In the genomic region with DNA sequence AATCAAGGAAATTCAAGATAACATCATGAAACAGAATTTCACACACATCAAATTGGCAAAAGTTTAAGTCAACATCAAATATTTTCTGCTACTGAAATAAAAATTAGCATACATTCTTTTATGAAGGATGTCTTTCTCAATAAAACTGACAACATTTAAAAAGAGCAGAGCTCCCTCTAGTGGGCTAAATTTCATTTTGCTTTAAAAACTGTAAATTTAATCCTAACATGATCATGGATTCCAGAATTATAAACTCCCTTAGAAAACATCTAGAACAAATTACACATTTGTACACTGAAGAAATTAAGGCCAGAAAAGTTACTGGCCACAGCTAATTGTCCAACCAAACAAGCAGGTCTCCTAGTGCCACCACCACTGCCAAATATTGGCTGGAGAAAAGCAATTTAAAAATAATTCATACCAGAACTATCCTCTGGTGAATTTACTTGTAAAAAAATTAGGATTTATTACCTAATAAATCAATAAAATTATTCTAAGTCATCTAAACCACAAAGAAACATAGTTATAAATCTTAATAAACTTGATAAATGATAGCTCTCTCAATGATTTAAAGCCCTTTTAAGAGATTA, we compare ENCODE assay signal across 9 cellular contexts. TPM values are rescaled to one million over a fixed set of nuclear protein-coding genes. Genes with fewer than 3 reads are reported as not detected.
A peak's percentile ranks its signal among the peaks of the same experiment; 100 is the strongest.
DNase-seq lines count a peak whose midpoint lies in the region; ATAC-seq, FAIRE-seq and TF ChIP-seq lines count a peak whose summit lies in the region.
"Had no signal": no experiment of that assay in that cellular context is flagged by ENCODE, and none has a peak within 500 bp of the region (broad histone marks: within the 10 kb centered on the region; RNA-seq: fewer than 3 reads in every experiment).

No MANE protein-coding gene starts in this region.

- RAD21 ChIA-PET in GM12878 (lab: Charles Lee; ENCODE audit: unreplicated experiment), result interaction anchor here (1.0 to 2.0 kb wide), 4 partner anchors 271 to 858 kb away, joined by 3 to 14 read pairs (median 4); no protein-coding TSS in a partner anchor

- H3K79me2 ChIP-seq in DND-41 (ENCODE audit: insufficient read depth, low read length) (peaks cover 55% of the 10 kb centered on the region), GM12878 (ENCODE audit: control insufficient read depth, insufficient read depth, low read length) (no peaks in the 10 kb centered on the region; the same call in 1 of the 2 replicates)

- SMC1A ChIA-PET in GM12878 (lab: Charles Lee; ENCODE audit: uncharacterized antibody, unreplicated experiment), result interaction anchor here (0.6 to 1.9 kb wide), 19 partner anchors 10 to 861 kb away, joined by 3 to 8 read pairs (median 3); partner anchors contain the start of gene DEPDC1B

- CTCF ChIA-PET in GM12878 (lab: Yijun Ruan, JAX), result interaction anchor here (0.5 to 3.7 kb wide), 36 partner anchors 10 to 1455 kb away, joined by 3 to 38 read pairs (median 5); no protein-coding TSS in a partner anchor

- POLR2A ChIA-PET in GM12878 (lab: Charles Lee), result no interaction called here

- peaks cover 29% of the 10 kb centered on the region for H4K20me1 ChIP-seq in DND-41 (ENCODE audit: insufficient read depth, low read length)
- H4K20me1 ChIP-seq in GM12878 (ENCODE audit: control insufficient read depth, insufficient read depth), result no peaks in the 10 kb centered on the region

- no peak for TF ChIP-seq POLR2A in GM12878 (IDR thresholded peaks at IDR 0.05; ENCODE audit: low read depth, low read length)

- peak; percentile 45 for TF ChIP-seq RAD21 in GM12878 (IDR thresholded peaks at IDR 0.05; ENCODE audit: insufficient read depth, low read depth, low read length)

- BruUV-seq in GM12878 (replicated peaks; lab: Mats Ljungman, UMichigan), result no TSS peak

- H3K36me3 ChIP-seq in DND-41 (ENCODE audit: insufficient read depth, low read length) (peaks cover 20% of the 10 kb centered on the region), GM12878 (ENCODE audit: control insufficient read depth in 2 of 2, insufficient read depth in 2 of 2, low read length in 1 of 2) (peaks cover 2 to 8% of the 10 kb centered on the region in 2 experiments; a peak in 3 of 4 replicates), lung (ENCODE audit: control insufficient read depth in 2 of 2, insufficient read depth in 2 of 2, low read length in 2 of 2) (no peaks in the 10 kb centered on the region)

- DNase-seq in DND-41, result no peak
- peak; percentile 44 for DNase-seq in Jurkat, Clone E6-1 (ENCODE audit: low read depth, low spot score)
- DNase-seq in GM12878 (ENCODE audit: low read depth, low spot score), result no peak
- no peak for DNase-seq in lung (ENCODE audit: low spot score)
- no peak for DNase-seq in activated effector memory CD4-positive, alpha-beta T cell treated with Interleukin-2 at 50 U/mL for 16 hours
- no peak for DNase-seq in nucleus accumbens (lab: John Stamatoyannopoulos, UW)

- H2AFZ ChIP-seq in DND-41 (ENCODE audit: low read depth, low read length) (no peak overlapping the region), GM12878 (ENCODE audit: control insufficient read depth, low read depth, low read length) (no peak overlapping the region)

- H3K4me2 ChIP-seq in DND-41 (ENCODE audit: insufficient read depth, low read length) (no peak overlapping the region), GM12878 (ENCODE audit: control insufficient read depth, insufficient read depth) (no peak overlapping the region)

- peak; percentile 75 for FAIRE-seq in GM12878 (lab: Jason Lieb, UNC)

- TF ChIP-seq CTCF in DND-41 (IDR thresholded peaks at IDR 0.05; ENCODE audit: borderline replicate concordance, extremely low read depth, low read length, poor library complexity, severe bottlenecking) (peak; percentile 66), GM12878 (IDR thresholded peaks at IDR 0.05 in 2 of 3, conservative IDR thresholded peaks at IDR 0.05 in 1 of 3; ENCODE audit: control insufficient read depth in 2 of 3, extremely low read depth in 1 of 3, insufficient read depth in 1 of 3, low read depth in 3 of 3, low read length in 3 of 3) (peak; percentile 31 to 56 (median 46); a peak in 4 of 6 replicates), lung (IDR thresholded peaks at IDR 0.05; ENCODE audit: control extremely low read depth, extremely low read depth) (peak; percentile 10)

- in situ Hi-C loops in GM12878 (cut with MboI), result no loop called here

- H3K4me3 ChIP-seq in DND-41 (ENCODE audit: low read depth in 1 of 2, low read length in 2 of 2) (no peak overlapping the region), GM12878 (no peak overlapping the region), lung (no peak overlapping the region)
- H3K4me3 ChIP-seq in Jurkat, Clone E6-1 (ENCODE audit: low read length), result no peak overlapping the region
- H3K4me3 ChIP-seq: SK-N-MC had no signal

- no peak overlapping the region for H3K27ac ChIP-seq in DND-41 (ENCODE audit: low read length)
- H3K27ac ChIP-seq in GM12878 (ENCODE audit: control insufficient read depth, insufficient read depth), result no peak overlapping the region
- no peak overlapping the region for H3K27ac ChIP-seq in lung (ENCODE audit: low read depth in 1 of 2, low read length in 1 of 2)
- H3K27ac ChIP-seq: SK-N-MC had no signal

- intact Hi-C loops in GM12878 (cut with micrococcal nuclease; ENCODE audit: unreplicated experiment), result loop anchor here (1.0 to 2.0 kb wide), 2 partner anchors 374 to 859 kb away; no protein-coding TSS in a partner anchor

- TF ChIP-seq EP300 in GM12878 (IDR thresholded peaks at IDR 0.05; ENCODE audit: borderline replicate concordance in 1 of 2, control insufficient read depth in 1 of 2, low read depth in 2 of 2, low read length in 2 of 2), result no peak

- H3K9ac ChIP-seq in DND-41 (ENCODE audit: low read depth, low read length) (no peak overlapping the region), GM12878 (ENCODE audit: control insufficient read depth, insufficient read depth, low read length) (no peak overlapping the region)

- H3K4me1 ChIP-seq in DND-41 (ENCODE audit: insufficient read depth, low read length) (no peaks in the 10 kb centered on the region), GM12878 (ENCODE audit: control insufficient read depth, insufficient read depth, low read length) (no peaks in the 10 kb centered on the region), lung (ENCODE audit: control insufficient read depth in 2 of 2, insufficient read depth in 2 of 2, low read length in 2 of 2) (no peaks in the 10 kb centered on the region)

- H3K9me3 ChIP-seq in DND-41 (ENCODE audit: insufficient read depth, low read length, severe bottlenecking) (no peaks in the 10 kb centered on the region), GM12878 (replicated peaks; ENCODE audit: control insufficient read depth, insufficient read depth, low read length) (no peaks in the 10 kb centered on the region), lung (ENCODE audit: control insufficient read depth in 2 of 2, insufficient read depth in 1 of 2, low read length in 1 of 2) (no peaks in the 10 kb centered on the region)

- H3K27me3 ChIP-seq in DND-41 (ENCODE audit: insufficient read depth, low read length, poor library complexity) (no peaks in the 10 kb centered on the region), GM12878 (replicated peaks in 1 of 2; ENCODE audit: control insufficient read depth in 2 of 2, insufficient read depth in 2 of 2, low read length in 1 of 2) (no peaks in the 10 kb centered on the region), lung (ENCODE audit: control insufficient read depth, insufficient read depth) (no peaks in the 10 kb centered on the region)

- no peak for ATAC-seq in DND-41 (ENCODE audit: insufficient read depth, low read depth)
- no peak; the same call in 2 of the 3 replicates for ATAC-seq in GM12878
- no peak for ATAC-seq in lung (ENCODE audit: insufficient read depth, low FRiP score)
- ATAC-seq in GM19035 (IDR thresholded peaks at IDR 0.05; ENCODE audit: unreplicated experiment), result no peak
- ATAC-seq: naive thymus-derived CD8-positive, alpha-beta T cell had no signal

TF ChIP-seq in GM12878, 131 proteins besides CTCF, POLR2A, EP300 and RAD21:
- TF ChIP-seq SMC3 (IDR thresholded peaks at IDR 0.05; ENCODE audit: borderline replicate concordance, low read length), result peak; percentile 20; the same call in 1 of the 2 replicates
- TF ChIP-seq, protein P1, sequence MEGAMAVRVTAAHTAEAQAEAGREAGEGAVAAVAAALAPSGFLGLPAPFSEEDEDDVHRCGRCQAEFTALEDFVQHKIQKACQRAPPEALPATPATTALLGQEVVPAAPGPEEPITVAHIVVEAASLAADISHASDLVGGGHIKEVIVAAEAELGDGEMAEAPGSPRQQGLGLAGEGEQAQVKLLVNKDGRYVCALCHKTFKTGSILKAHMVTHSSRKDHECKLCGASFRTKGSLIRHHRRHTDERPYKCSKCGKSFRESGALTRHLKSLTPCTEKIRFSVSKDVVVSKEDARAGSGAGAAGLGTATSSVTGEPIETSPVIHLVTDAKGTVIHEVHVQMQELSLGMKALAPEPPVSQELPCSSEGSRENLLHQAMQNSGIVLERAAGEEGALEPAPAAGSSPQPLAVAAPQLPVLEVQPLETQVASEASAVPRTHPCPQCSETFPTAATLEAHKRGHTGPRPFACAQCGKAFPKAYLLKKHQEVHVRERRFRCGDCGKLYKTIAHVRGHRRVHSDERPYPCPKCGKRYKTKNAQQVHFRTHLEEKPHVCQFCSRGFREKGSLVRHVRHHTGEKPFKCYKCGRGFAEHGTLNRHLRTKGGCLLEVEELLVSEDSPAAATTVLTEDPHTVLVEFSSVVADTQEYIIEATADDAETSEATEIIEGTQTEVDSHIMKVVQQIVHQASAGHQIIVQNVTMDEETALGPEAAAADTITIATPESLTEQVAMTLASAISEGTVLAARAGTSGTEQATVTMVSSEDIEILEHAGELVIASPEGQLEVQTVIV (IDR thresholded peaks at IDR 0.05; ENCODE audit: borderline replicate concordance, partially characterized antibody), result no peak

RNA-seq across cellular contexts. Expression of gene DEPDC1B, which starts 31.2 kb away (rescaled TPM):
- 58.0 TPM for polyA plus RNA-seq in Jurkat, Clone E6-1 (2012; ENCODE audit: insufficient read depth, insufficient read length)
- total RNA-seq in GM12878 (2013; cell fraction: nucleolus; rRNA removed), result 26.1 and 32.9 TPM in 2 replicates
- 30.9 and 36.2 TPM in 2 replicates for total RNA-seq in GM12878 (2014; rRNA removed)
- 33.0 and 35.3 TPM in 2 replicates for total RNA-seq in GM12878 (2014; rRNA removed; fragmentation: Illumina TruSeq; extraction: Trizol)
- 33.1 and 35.7 TPM in 2 replicates for total RNA-seq in GM12878 (2021)
- 8.2 TPM for polyA plus RNA-seq in GM12878 (2011; ENCODE audit: low read depth)
- 55.6 and 79.8 TPM in 2 replicates for polyA plus RNA-seq in GM12878 (2011; rRNA removed)
- 30.0 and 33.0 TPM in 2 replicates for polyA plus RNA-seq in GM12878 (2011; cell fraction: cytosol; rRNA removed)
- polyA plus RNA-seq in GM12878 (2011; cell fraction: nucleus; rRNA removed), result 33.6 and 33.7 TPM in 2 replicates
- polyA plus RNA-seq in GM12878 (2012), result 11.3 and 15.1 TPM in 2 replicates
- 41.9 and 46.4 TPM in 2 replicates for polyA plus RNA-seq in GM12878 (2014; fragmentation: Illumina TruSeq; extraction: Trizol)
- 10 to 100 TPM; 29.7 to 30.1 TPM for polyA plus RNA-seq in GM12878 (2014; fragmentation: Nextera tagmentation; extraction: Ambion mirVana)
- polyA plus RNA-seq in GM12878 (2014; rRNA removed), result 28.0 and 35.2 TPM in 2 replicates
- 10 to 100 TPM; 56.0 to 56.5 TPM for polyA plus RNA-seq in GM12878 (2016; fragmentation: Nextera tagmentation; extraction: Ambion mirVana)
- polyA minus RNA-seq in GM12878 (2011; rRNA and poly(A)+ RNA removed), result 43.7 and 44.2 TPM in 2 replicates
- polyA minus RNA-seq in GM12878 (2011; cell fraction: cytosol; rRNA and poly(A)+ RNA removed), result 15.2 and 16.5 TPM in 2 replicates
- polyA minus RNA-seq in GM12878 (2011; cell fraction: nucleus; rRNA and poly(A)+ RNA removed), result 33.6 and 54.5 TPM in 2 replicates
- total RNA-seq in lung, result 1 to 10 TPM in 1 of 2 donors, under 1 TPM in 1; 0.71 to 3.1 TPM
- under 1 TPM; 0.55 to 0.69 TPM for polyA plus RNA-seq in lung
- total RNA-seq: naive thymus-derived CD8-positive, alpha-beta T cell had no signal

Comparison
In these comparisons a context has a peak if more than half of its experiments do, and no peak if none do; other contexts are left out.
1. CTCF ChIP-seq: peak in every context shown above with its lines; median percentile 66 in DND-41; 46 in GM12878; 10 in lung.
2. RNA of gene DEPDC1B, which starts 31.2 kb away (total RNA-seq): 26.1 to 36.2 TPM in GM12878; 0.71 to 3.1 TPM in lung; every median in the first group is over 4 times any median in the second.